9 cellular contexts compared by ENCODE assay signal in genomic region chr20:62141043-62141396, GRCh38. TPM values are rescaled to one million over a fixed set of nuclear protein-coding genes. Genes with fewer than 3 reads are reported as not detected.
DNase-seq lines count a peak whose midpoint lies in the region; ATAC-seq and TF ChIP-seq lines count a peak whose summit lies in the region.
"Had no signal": no experiment of that assay in that cellular context is flagged by ENCODE, and none has a peak within 500 bp of the region (broad histone marks: within the 10 kb centered on the region; RNA-seq: fewer than 3 reads in every experiment).

No MANE protein-coding gene starts in this region.

- no peak overlapping the region for H3K9ac ChIP-seq in SK-N-MC (ENCODE audit: insufficient read length)

- ATAC-seq in gastrocnemius medialis (no peak), HG02981 (IDR thresholded peaks at IDR 0.05; ENCODE audit: unreplicated experiment) (no peak), GM18867 (IDR thresholded peaks at IDR 0.05; ENCODE audit: unreplicated experiment) (no peak)

- H3K4me3 ChIP-seq in GM12864 (ENCODE audit: low read depth, low read length) (peak overlapping the region; percentile 78), SK-N-MC (peak overlapping the region; percentile 97), fibroblast of mammary gland (ENCODE audit: control insufficient read depth, low read depth, low read length) (peak overlapping the region; percentile 70), gastrocnemius medialis (peak overlapping the region in 3 of 4 donors; percentile 25 to 94 (median 80))

- TF ChIP-seq POLR2A in gastrocnemius medialis (IDR thresholded peaks at IDR 0.05) = no peak

- TF ChIP-seq CTCF in GM12864 (IDR thresholded peaks at IDR 0.05; ENCODE audit: low read depth, low read length, missing control alignments) = no peak
- no peak for TF ChIP-seq CTCF in fibroblast of mammary gland (conservative IDR thresholded peaks at IDR 0.05; ENCODE audit: control insufficient read depth, insufficient read depth, low read depth, low read length)
- TF ChIP-seq CTCF in gastrocnemius medialis (IDR thresholded peaks at IDR 0.05 in 4 of 5, conservative IDR thresholded peaks at IDR 0.05 in 1 of 5) = no peak

- DNase-seq in GM12864 (ENCODE audit: low read depth) (no peak), SK-N-MC (ENCODE audit: low read depth, low spot score) (no peak), fibroblast of mammary gland (ENCODE audit: low read depth) (no peak), gastrocnemius medialis (no peak), GOT3 (lab: John Stamatoyannopoulos, UW) (no peak), NCI-H82 treated with DMSO at 0.1 percent for 48 hours (lab: John Stamatoyannopoulos, UW; ENCODE audit: unreplicated experiment) (no peak)
- DNase-seq: activated CD8-positive, alpha-beta memory T cell treated with anti-CD3 and anti-CD28 coated beads for 24 hours had no signal

- H3K4me1 ChIP-seq in gastrocnemius medialis = peaks cover 38 to 48% of the 10 kb centered on the region in 2 donors

- intact Hi-C loops in gastrocnemius medialis (cut with DNase I; ENCODE audit: low total_unique reads) = loop anchor here (5.0 to 10.0 kb wide), 3 partner anchors 41 to 504 kb away; partner anchors contain the start of genes MTG2, OSBPL2 and SLCO4A1

- no peaks in the 10 kb centered on the region for H3K27me3 ChIP-seq in gastrocnemius medialis

- H3K9me3 ChIP-seq in SK-N-MC (ENCODE audit: low read depth, low read length) = no peaks in the 10 kb centered on the region
- H3K9me3 ChIP-seq in gastrocnemius medialis = no peaks in the 10 kb centered on the region

- no peak overlapping the region for H3K27ac ChIP-seq in SK-N-MC
- H3K27ac ChIP-seq in gastrocnemius medialis = peak overlapping the region; percentile 91 to 96 (median 95)

- peaks cover 62% of the 10 kb centered on the region for H3K36me3 ChIP-seq in SK-N-MC (ENCODE audit: insufficient read depth, low read length)
- H3K36me3 ChIP-seq in gastrocnemius medialis = peaks cover 5 to 46% of the 10 kb centered on the region in 2 donors

- in situ Hi-C loops in gastrocnemius medialis (cut with MboI; ENCODE audit: low sequenced_read_pairs in 4 of 4) = loop anchor here in 3 of 4 donors (10.0 to 25.0 kb wide), 2 partner anchors 116 to 129 kb away; no protein-coding TSS in a partner anchor

RNA-seq across cellular contexts. Expression of gene PSMA7, which starts 2.2 kb away (rescaled TPM):
- total RNA-seq in gastrocnemius medialis = 1,000 to 10,000 TPM in 2 of 4 donors, 100 to 1,000 TPM in 2; 632 to 1,338 (median 1,003) TPM

RNA-seq across cellular contexts. Expression of gene SS18L1, which starts 2.5 kb away (rescaled TPM):
- 10 to 100 TPM; 11.5 to 31.8 (median 16.9) TPM for total RNA-seq in gastrocnemius medialis

RNA-seq across cellular contexts. Expression of gene LSM14B, which starts 18.7 kb away (rescaled TPM):
- total RNA-seq in gastrocnemius medialis = 10 to 100 TPM; 28.0 to 52.5 (median 36.2) TPM

RNA-seq across cellular contexts. Expression of gene MTG2, which starts 41.8 kb away (rescaled TPM):
- 10 to 100 TPM; 21.0 to 50.8 (median 29.3) TPM for total RNA-seq in gastrocnemius medialis
